Comparison of ENCODE assay signal across 6 cellular contexts in genomic region chr3:30130391-30130790, GRCh38.
"Had no signal": no experiment of that assay in that cellular context is flagged by ENCODE, and none has a peak within 500 bp of the region (broad histone marks: within the 10 kb centered on the region; RNA-seq: fewer than 3 reads in every experiment).

No MANE protein-coding gene starts in this region.

- DNase-seq: H9, HCEC 1CT, IMR-90 had no signal

- H3K27ac Mint-ChIP-seq: GM23338, H9 had no signal

- H3K4me2 ChIP-seq: GM23338 had no signal

- H3K4me3 ChIP-seq: GM23338 had no signal

- FAIRE-seq: H1, HTR-8/SVneo had no signal

- H3K4me3 Mint-ChIP-seq: GM23338, H9 had no signal

- H2AFZ ChIP-seq: GM23338 had no signal
